9 cellular contexts compared by ENCODE assay signal in genomic region chr17:4101127-4101798, GRCh38. TPM values are rescaled to one million over a fixed set of nuclear protein-coding genes. Genes with fewer than 3 reads are reported as not detected.
DNase-seq lines count a peak whose midpoint lies in the region; ATAC-seq and TF ChIP-seq lines count a peak whose summit lies in the region.
"Had no signal": no experiment of that assay in that cellular context is flagged by ENCODE, and none has a peak within 500 bp of the region (broad histone marks: within the 10 kb centered on the region; RNA-seq: fewer than 3 reads in every experiment).

No MANE protein-coding gene starts in this region.

- POLR2A ChIA-PET in SK-N-SH (lab: Yijun Ruan, JAX), result no interaction called here

- H3K4me1 ChIP-seq in OCI-LY1 (ENCODE audit: insufficient read depth, low read length, severe bottlenecking), result peaks cover 17% of the 10 kb centered on the region
- H3K4me1 ChIP-seq in SK-N-SH (ENCODE audit: control insufficient read depth in 1 of 2, insufficient read depth in 2 of 2, low read depth in 1 of 2, low read length in 1 of 2), result no peaks in the 10 kb centered on the region

- peak overlapping the region in 1 of 8 donors; percentile 19 for H3K4me3 Mint-ChIP-seq in naive B cell
- H3K4me3 Mint-ChIP-seq: central memory CD8-positive, alpha-beta T cell had no signal

- H3K27me3 Mint-ChIP-seq in naive B cell, result no peaks in the 10 kb centered on the region
- H3K27me3 Mint-ChIP-seq: central memory CD8-positive, alpha-beta T cell had no signal

- H3K27ac ChIP-seq in OCI-LY1 (ENCODE audit: low read depth, low read length, poor library complexity, severe bottlenecking), result peak overlapping the region; percentile 38
- H3K27ac ChIP-seq in dorsolateral prefrontal cortex, result peak overlapping the region; percentile 41 to 91 (median 82)
- H3K27ac ChIP-seq in SK-N-SH (ENCODE audit: low read depth in 2 of 2, low read length in 1 of 2), result peak overlapping the region in 1 of 2 experiments; percentile 37; a peak in 2 of 4 replicates

- no peak for TF ChIP-seq EP300 in SK-N-SH (IDR thresholded peaks at IDR 0.05; ENCODE audit: borderline replicate concordance in 1 of 2, low read depth in 1 of 2, low read length in 1 of 2)

- ATAC-seq in naive B cell (ENCODE audit: low read depth in 2 of 2) (peak; percentile 58 to 87), HG02759 (IDR thresholded peaks at IDR 0.05; ENCODE audit: unreplicated experiment) (no peak), GM18861 (IDR thresholded peaks at IDR 0.05; ENCODE audit: unreplicated experiment) (no peak)

- no peak for TF ChIP-seq RAD21 in SK-N-SH (IDR thresholded peaks at IDR 0.05; ENCODE audit: low read length)

- H4K20me1 ChIP-seq in OCI-LY1 (ENCODE audit: insufficient read depth, low read length), result no peaks in the 10 kb centered on the region
- H4K20me1 ChIP-seq in SK-N-SH (ENCODE audit: insufficient read depth), result no peaks in the 10 kb centered on the region

- intact Hi-C loops in dorsolateral prefrontal cortex (cut with DNase I), result no loop called here

- no peaks in the 10 kb centered on the region for H3K9me3 ChIP-seq in OCI-LY1 (ENCODE audit: low read length)
- H3K9me3 ChIP-seq in SK-N-SH, result no peaks in the 10 kb centered on the region

- peaks cover 22 to 23% of the 10 kb centered on the region in 2 donors for H3K36me3 Mint-ChIP-seq in naive B cell

- TF ChIP-seq CTCF in OCI-LY1 (IDR thresholded peaks at IDR 0.05; ENCODE audit: low read length), result no peak
- no peak for TF ChIP-seq CTCF in dorsolateral prefrontal cortex (IDR thresholded peaks at IDR 0.05 in 54 of 56, conservative IDR thresholded peaks at IDR 0.05 in 2 of 56; ENCODE audit: low read depth in 1 of 56, partially characterized antibody in 56 of 56)
- TF ChIP-seq CTCF in SK-N-SH (IDR thresholded peaks at IDR 0.05), result no peak

- H3K27me3 ChIP-seq in OCI-LY1 (ENCODE audit: insufficient read depth, low read length) (no peaks in the 10 kb centered on the region), dorsolateral prefrontal cortex (no peaks in the 10 kb centered on the region), SK-N-SH (ENCODE audit: insufficient read depth) (no peaks in the 10 kb centered on the region)

- H2AFZ ChIP-seq in OCI-LY1 (ENCODE audit: low read length) (no peak overlapping the region), SK-N-SH (ENCODE audit: low read depth) (no peak overlapping the region)

- H3K36me3 ChIP-seq in OCI-LY1 (ENCODE audit: insufficient read depth, low read length), result peaks cover 59% of the 10 kb centered on the region
- H3K36me3 ChIP-seq in SK-N-SH (replicated peaks in 1 of 2; ENCODE audit: control insufficient read depth in 1 of 2, insufficient read depth in 2 of 2, low read length in 1 of 2), result peaks cover 31 to 39% of the 10 kb centered on the region in 2 experiments

- H3K4me2 ChIP-seq in OCI-LY1 (ENCODE audit: low read length), result peak overlapping the region; percentile 5; the same call in 1 of the 2 replicates
- no peak overlapping the region for H3K4me2 ChIP-seq in SK-N-SH

- peaks cover 10 to 16% (median 15%) of the 10 kb centered on the region in 3 donors for H3K4me1 Mint-ChIP-seq in naive B cell

- no peaks in the 10 kb centered on the region for H3K9me3 Mint-ChIP-seq in naive B cell
- H3K9me3 Mint-ChIP-seq: central memory CD8-positive, alpha-beta T cell had no signal

- H3F3A ChIP-seq in OCI-LY1 (ENCODE audit: insufficient read depth, low read length) (no peaks in the 10 kb centered on the region), SK-N-SH (replicated peaks; ENCODE audit: insufficient read depth) (peaks cover 12% of the 10 kb centered on the region)

- 80% methylated on average over 12 of the region's 12 CpGs for WGBS in SK-N-SH (ENCODE audit: low lambda C conversion rate)

- DNase-seq in AG20443 (ENCODE audit: low spot score) (peak; percentile 47), dorsolateral prefrontal cortex (peak in 1 of 10 donors; percentile 16), naive B cell (no peak), SK-N-SH (no peak), NK-92 (lab: John Stamatoyannopoulos, UW; ENCODE audit: unreplicated experiment) (no peak)

- H3K27ac Mint-ChIP-seq in naive B cell, result peak overlapping the region in 4 of 6 donors; percentile 88 to 95 (median 92)

- H3K4me3 ChIP-seq in OCI-LY1 (ENCODE audit: low read depth, low read length, poor library complexity, severe bottlenecking) (no peak overlapping the region), dorsolateral prefrontal cortex (peak overlapping the region in 2 of 59 donors; percentile 1 to 2), SK-N-SH (ENCODE audit: low read depth in 2 of 2, low read length in 1 of 2) (no peak overlapping the region)

- H3K9ac ChIP-seq in OCI-LY1 (ENCODE audit: low read length), result no peak overlapping the region
- no peak overlapping the region for H3K9ac ChIP-seq in SK-N-SH

- CTCF ChIA-PET in SK-N-SH (lab: Yijun Ruan, JAX), result interaction anchor here (0.8 to 1.2 kb wide), 2 partner anchors 26 to 187 kb away, joined by 3 to 4 read pairs; no protein-coding TSS in a partner anchor

- no peaks in the 10 kb centered on the region for H3K79me2 ChIP-seq in OCI-LY1 (ENCODE audit: insufficient read depth, low read length)
- no peaks in the 10 kb centered on the region; the same call in 1 of the 2 replicates for H3K79me2 ChIP-seq in SK-N-SH (ENCODE audit: insufficient read depth)

- H3K9me2 ChIP-seq in OCI-LY1 (ENCODE audit: low read depth, low read length) (no peaks in the 10 kb centered on the region), SK-N-SH (no peaks in the 10 kb centered on the region)

TF ChIP-seq in SK-N-SH, 30 proteins besides CTCF, POLR2A, EP300 and RAD21:
- TF ChIP-seq MXI1 (IDR thresholded peaks at IDR 0.05; ENCODE audit: low read depth, low read length) (no peak), MAX (IDR thresholded peaks at IDR 0.05; ENCODE audit: low read depth) (no peak), RXRA (IDR thresholded peaks at IDR 0.05; ENCODE audit: borderline replicate concordance, low read depth) (no peak), REST (IDR thresholded peaks at IDR 0.05; ENCODE audit: low read depth, low read length) (no peak), MEF2A (IDR thresholded peaks at IDR 0.05; ENCODE audit: borderline replicate concordance, low read depth) (no peak), RFX5 (IDR thresholded peaks at IDR 0.05; ENCODE audit: low read length) (no peak), FOXM1 (IDR thresholded peaks at IDR 0.05; ENCODE audit: low read depth) (no peak), TEAD4 (IDR thresholded peaks at IDR 0.05; ENCODE audit: borderline replicate concordance, insufficient read depth) (no peak), JUND (IDR thresholded peaks at IDR 0.05) (no peak), RCOR1 (IDR thresholded peaks at IDR 0.05; ENCODE audit: low read length) (no peak), FOSL2 (IDR thresholded peaks at IDR 0.05; ENCODE audit: borderline replicate concordance, low read depth) (no peak), POLR2AphosphoS5 (IDR thresholded peaks at IDR 0.05; ENCODE audit: low read depth, low read length) (no peak), SIN3A (IDR thresholded peaks at IDR 0.05; ENCODE audit: borderline replicate concordance, low read depth, low read length) (no peak), NRF1 (IDR thresholded peaks at IDR 0.05; ENCODE audit: low read depth, low read length) (no peak), GABPA (IDR thresholded peaks at IDR 0.05; ENCODE audit: low read depth) (no peak), EZH2phosphoT487 (IDR thresholded peaks at IDR 0.05; ENCODE audit: borderline replicate concordance, low read depth) (no peak), GATA2 (CRISPR knock-in tag; IDR thresholded peaks at IDR 0.05) (no peak), SMC3 (IDR thresholded peaks at IDR 0.05; ENCODE audit: low read depth, low read length) (no peak)
TF ChIP-seq in SK-N-SH: peak in this region for 0.

RNA-seq across cellular contexts. Expression of gene ZZEF1, which starts 41.6 kb away (rescaled TPM):
- 10 to 100 TPM; 44.1 to 90.3 (median 67.7) TPM for total RNA-seq in dorsolateral prefrontal cortex
- polyA plus RNA-seq in naive B cell (ENCODE audit: low read depth in 6 of 6), result 10 to 100 TPM in 1 of 6 donors, 1 to 10 TPM in 5; 4.2 to 10.6 (median 7.3) TPM
- 7.2 and 8.9 TPM in 2 replicates for polyA plus RNA-seq in SK-N-SH (2012; rRNA removed)
- 4.2 and 5.3 TPM in 2 replicates for polyA plus RNA-seq in SK-N-SH (2012; cell fraction: cytosol; rRNA removed)
- polyA plus RNA-seq in SK-N-SH (2012; cell fraction: nucleus; rRNA removed), result 23.3 and 24.0 TPM in 2 replicates

RNA-seq across cellular contexts. Expression of gene CYB5D2, which starts 41.7 kb away (rescaled TPM):
- total RNA-seq in dorsolateral prefrontal cortex, result 10 to 100 TPM; 22.6 to 49.4 (median 36.3) TPM
- 10 to 100 TPM in 5 of 6 donors, 1 to 10 TPM in 1; 7.8 to 27.8 (median 16.7) TPM for polyA plus RNA-seq in naive B cell (ENCODE audit: low read depth in 6 of 6)
- polyA plus RNA-seq in SK-N-SH (2012; rRNA removed), result 62.1 and 62.5 TPM in 2 replicates
- polyA plus RNA-seq in SK-N-SH (2012; cell fraction: cytosol; rRNA removed), result 39.8 and 49.8 TPM in 2 replicates
- 40.5 and 54.1 TPM in 2 replicates for polyA plus RNA-seq in SK-N-SH (2012; cell fraction: nucleus; rRNA removed)

Comparison
In these comparisons a context has a peak if more than half of its experiments do, and no peak if none do; other contexts are left out.
1. ATAC-seq: peak in naive B cell (2 of 2); none in HG02759 (single experiment) and GM18861 (single experiment).